ENCODE assay signal across 9 cellular contexts in the genomic region with DNA sequence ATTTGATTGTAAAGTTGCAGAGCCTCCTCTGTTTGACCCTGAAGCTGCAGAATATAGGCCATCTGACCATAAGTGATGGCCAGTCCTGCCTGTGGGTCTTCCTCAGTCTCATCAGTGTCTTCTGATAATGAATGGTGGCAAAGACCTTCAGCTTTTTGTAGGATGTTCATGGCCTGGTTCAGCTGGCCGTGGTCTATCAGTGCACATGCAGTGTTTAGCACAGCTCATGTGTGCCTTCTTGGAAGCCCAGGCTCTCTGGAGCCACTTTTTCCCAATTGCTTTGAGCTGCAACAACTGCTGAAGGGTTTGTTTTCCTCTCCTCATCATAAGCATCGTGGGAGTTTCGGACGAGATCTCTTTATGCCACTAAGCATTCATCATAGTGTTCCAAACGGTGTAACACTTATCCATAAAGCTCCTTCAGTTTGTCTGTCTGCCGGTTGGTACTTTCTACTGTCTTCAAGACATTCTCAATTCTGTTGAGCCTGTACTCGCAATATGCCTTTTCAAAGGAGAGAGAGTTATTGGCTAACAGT.
A peak's percentile ranks its signal among the peaks of the same experiment; 100 is the strongest.
DNase-seq lines count a peak whose midpoint lies in the region; ATAC-seq and TF ChIP-seq lines count a peak whose summit lies in the region.
"Had no signal": no experiment of that assay in that cellular context is flagged by ENCODE, and none has a peak within 500 bp of the region (broad histone marks: within the 10 kb centered on the region; RNA-seq: fewer than 3 reads in every experiment).

No MANE protein-coding gene starts in this region.

- H3K4me3 ChIP-seq in GM12865 (ENCODE audit: low read depth, low read length) = 0 out of 2 replicates have a peak overlapping the region, but pooled peaks have one; percentile 12
- H3K4me3 ChIP-seq in mucosa of rectum (ENCODE audit: low read length in 2 of 2) = no peak overlapping the region
- H3K4me3 ChIP-seq: skin epidermis had no signal

- H3K27me3 ChIP-seq in mucosa of rectum (ENCODE audit: control insufficient read depth in 2 of 2, insufficient read depth in 2 of 2, low read length in 2 of 2) = no peaks in the 10 kb centered on the region

- H3K27me3 Mint-ChIP-seq in T-helper 17 cell = no peaks in the 10 kb centered on the region

- ATAC-seq in GM21576 (IDR thresholded peaks at IDR 0.05; ENCODE audit: unreplicated experiment) = peak; percentile 14
- peak; percentile 20 for ATAC-seq in T-helper 17 cell
- ATAC-seq in GM18858 (IDR thresholded peaks at IDR 0.05; ENCODE audit: unreplicated experiment) = no peak

- H3K4me1 Mint-ChIP-seq in T-helper 17 cell = peaks cover 28% of the 10 kb centered on the region

- DNase-seq in GM12865 (ENCODE audit: low read depth) = no peak
- DNase-seq in T-helper 17 cell = no peak
- DNase-seq in GM19238 (ENCODE audit: insufficient read length, low spot score) = no peak
- DNase-seq in NOMO-1 treated with DMSO at 0.1 percent for 48 hours (lab: John Stamatoyannopoulos, UW; ENCODE audit: unreplicated experiment) = no peak
- DNase-seq in SK-N-DZ (ENCODE audit: low spot score) = no peak

- H3K9me3 ChIP-seq in T-helper 17 cell (ENCODE audit: control insufficient read depth, low read length, poor library complexity, severe bottlenecking) (no peaks in the 10 kb centered on the region), mucosa of rectum (ENCODE audit: control insufficient read depth in 2 of 2, low read length in 2 of 2) (no peaks in the 10 kb centered on the region)

- H3K36me3 ChIP-seq in mucosa of rectum (ENCODE audit: control insufficient read depth in 2 of 2, insufficient read depth in 2 of 2, low read length in 2 of 2) = no peaks in the 10 kb centered on the region

- peak overlapping the region; percentile 0 to 27 for H3K9ac ChIP-seq in mucosa of rectum (ENCODE audit: low read depth in 1 of 2, low read length in 2 of 2)

- H3K27ac Mint-ChIP-seq in T-helper 17 cell = peak overlapping the region; percentile 60

- H3K4me3 Mint-ChIP-seq in T-helper 17 cell = peak overlapping the region; percentile 53

- no peak for TF ChIP-seq CTCF in GM12865 (IDR thresholded peaks at IDR 0.05; ENCODE audit: insufficient read depth, low read depth, low read length, missing control alignments)

- H3K36me3 Mint-ChIP-seq in T-helper 17 cell (ENCODE audit: low read depth) = peaks cover 6% of the 10 kb centered on the region

- peaks cover 0 to 9% of the 10 kb centered on the region in 2 donors for H3K4me1 ChIP-seq in mucosa of rectum (ENCODE audit: control insufficient read depth in 2 of 2, insufficient read depth in 2 of 2, low read length in 2 of 2)

- H3K27ac ChIP-seq in mucosa of rectum (ENCODE audit: low read depth in 2 of 2, low read length in 2 of 2) = peak overlapping the region in 1 of 2 donors; percentile 56
